ENCODE assay signal across 23 cellular contexts in the genomic region with DNA sequence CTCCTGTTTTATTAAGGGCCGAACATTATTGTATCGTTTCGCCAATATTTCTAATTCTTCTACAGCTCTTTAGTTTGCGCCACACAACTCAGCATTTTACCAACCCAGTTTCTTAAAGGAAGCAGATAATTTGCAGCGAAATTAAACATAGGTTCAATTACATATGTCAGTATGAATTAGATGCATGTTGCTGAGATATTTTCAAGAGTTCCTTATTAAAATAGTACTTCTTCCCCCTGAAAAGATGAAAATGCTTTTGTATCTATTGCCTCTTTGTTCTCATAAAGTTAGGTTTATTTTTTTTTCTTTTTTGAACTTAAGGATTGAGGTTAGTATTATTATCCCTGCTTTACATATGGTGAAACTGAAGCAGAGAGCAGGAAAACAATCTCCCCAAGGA.
DNase-seq lines count a peak whose midpoint lies in the region; ATAC-seq and TF ChIP-seq lines count a peak whose summit lies in the region.
"Had no signal": no experiment of that assay in that cellular context is flagged by ENCODE, and none has a peak within 500 bp of the region (broad histone marks: within the 10 kb centered on the region; RNA-seq: fewer than 3 reads in every experiment).

No MANE protein-coding gene starts in this region.

- CTCF ChIA-PET in Panc1 (lab: Charles Lee): no interaction called here

- peak overlapping the region; percentile 29; the same call in 1 of the 2 replicates for H3K27ac ChIP-seq in Panc1 (ENCODE audit: low read length)
- H3K27ac ChIP-seq: 22Rv1, BLaER1, C4-2B, GM23248 had no signal

- H3K4me3 ChIP-seq in Panc1 (ENCODE audit: low read depth in 2 of 2, low read length in 2 of 2): no peak overlapping the region
- H3K4me3 ChIP-seq: BLaER1, GM12878, GM23248 had no signal

- H3K4me1 ChIP-seq in Panc1 (ENCODE audit: control insufficient read depth, insufficient read depth, low read length): no peaks in the 10 kb centered on the region; the same call in 1 of the 2 replicates
- H3K4me1 ChIP-seq: Caco-2 had no signal

- H3K36me3 Mint-ChIP-seq in nephron (ENCODE audit: low read depth) (peaks cover 4% of the 10 kb centered on the region), osteocyte (ENCODE audit: unreplicated experiment) (no peaks in the 10 kb centered on the region), nephron progenitor cell (ENCODE audit: low read depth) (no peaks in the 10 kb centered on the region)
- H3K36me3 Mint-ChIP-seq in stimulated activated naive B cell treated with anti-CD40 and anti-IgM and Interleukin-4, amounts not matched to agents 10 μg/mL and 1 μg/mL and 100 μg/mL, for 72 hours: no peaks in the 10 kb centered on the region
- H3K36me3 Mint-ChIP-seq: CD8-positive, alpha-beta T cell had no signal

- in situ Hi-C loops in Panc1 (cut with HindIII; ENCODE audit: low pct_unique_long_range_greater_than_20kb, low sequenced_read_pairs): no loop called here

- POLR2A ChIA-PET in Panc1 (lab: Charles Lee): no interaction called here

- no peaks in the 10 kb centered on the region for H3K9me3 ChIP-seq in Panc1 (ENCODE audit: control insufficient read depth, insufficient read depth, low read depth, low read length)
- H3K9me3 ChIP-seq: BLaER1, Caco-2 had no signal

- H3K4me3 Mint-ChIP-seq in nephron (no peak overlapping the region), osteocyte (ENCODE audit: unreplicated experiment) (no peak overlapping the region), nephron progenitor cell (no peak overlapping the region)
- H3K4me3 Mint-ChIP-seq in stimulated activated naive B cell treated with anti-CD40 and anti-IgM and Interleukin-4, amounts not matched to agents 10 μg/mL and 1 μg/mL and 100 μg/mL, for 72 hours: no peak overlapping the region
- H3K4me3 Mint-ChIP-seq: B cell; CD4-positive, CD25-positive, alpha-beta regulatory T cell; CD8-positive, alpha-beta T cell had no signal

- H3K27ac Mint-ChIP-seq in nephron (peak overlapping the region; percentile 57 to 95 (median 60)), osteocyte (ENCODE audit: unreplicated experiment) (no peak overlapping the region), nephron progenitor cell (no peak overlapping the region)
- H3K27ac Mint-ChIP-seq in stimulated activated naive B cell treated with anti-CD40 and anti-IgM and Interleukin-4, amounts not matched to agents 10 μg/mL and 1 μg/mL and 100 μg/mL, for 72 hours: peak overlapping the region; percentile 6
- H3K27ac Mint-ChIP-seq: B cell; CD4-positive, CD25-positive, alpha-beta regulatory T cell; CD8-positive, alpha-beta T cell had no signal

- no peaks in the 10 kb centered on the region for H3K27me3 Mint-ChIP-seq in nephron (ENCODE audit: low read depth)
- no peaks in the 10 kb centered on the region for H3K27me3 Mint-ChIP-seq in stimulated activated naive B cell treated with anti-CD40 and anti-IgM and Interleukin-4, amounts not matched to agents 10 μg/mL and 1 μg/mL and 100 μg/mL, for 72 hours
- H3K27me3 Mint-ChIP-seq in osteocyte (ENCODE audit: unreplicated experiment): no peaks in the 10 kb centered on the region
- H3K27me3 Mint-ChIP-seq in nephron progenitor cell (ENCODE audit: low read depth, poor library complexity): peaks cover 4% of the 10 kb centered on the region
- H3K27me3 Mint-ChIP-seq: B cell; CD4-positive, CD25-positive, alpha-beta regulatory T cell had no signal

- intact Hi-C loops in Panc1 (cut with micrococcal nuclease; ENCODE audit: unreplicated experiment): no loop called here

- H3K36me3 ChIP-seq in Panc1 (ENCODE audit: control insufficient read depth, insufficient read depth, low read length): no peaks in the 10 kb centered on the region
- H3K36me3 ChIP-seq: BLaER1 had no signal

- peaks cover 34% of the 10 kb centered on the region for H3K4me1 Mint-ChIP-seq in nephron
- no peaks in the 10 kb centered on the region for H3K4me1 Mint-ChIP-seq in stimulated activated naive B cell treated with anti-CD40 and anti-IgM and Interleukin-4, amounts not matched to agents 10 μg/mL and 1 μg/mL and 100 μg/mL, for 72 hours
- peaks cover 4% of the 10 kb centered on the region for H3K4me1 Mint-ChIP-seq in osteocyte (ENCODE audit: unreplicated experiment)
- peaks cover 5% of the 10 kb centered on the region for H3K4me1 Mint-ChIP-seq in nephron progenitor cell
- H3K4me1 Mint-ChIP-seq: B cell had no signal

- ATAC-seq in Panc1 (no peak), SK-N-SH treated with all-trans-retinoic acid at 6 μM for 48 hours (peak; percentile 61)
- ATAC-seq in stimulated activated naive B cell treated with anti-CD40 and anti-IgM and Interleukin-4, amounts not matched to agents 10 μg/mL and 1 μg/mL and 100 μg/mL, for 72 hours (replicated peaks): no peak
- ATAC-seq: CD8-positive, alpha-beta T cell; GM12878 had no signal

- no peak for DNase-seq in Panc1 (ENCODE audit: low read depth, low spot score)
- no peak for DNase-seq in stimulated activated naive B cell treated with anti-CD40 and anti-IgM and Interleukin-4, amounts not matched to agents 10 μg/mL and 1 μg/mL and 100 μg/mL, for 72 hours
- DNase-seq in osteocyte (ENCODE audit: extremely low spot score, unreplicated experiment): no peak
- no peak for DNase-seq in SW 1271 (lab: John Stamatoyannopoulos, UW)
- DNase-seq in GM19238 (ENCODE audit: insufficient read length, low spot score): no peak
- DNase-seq in nephron progenitor cell: no peak
- DNase-seq: Caco-2; CD4-positive, CD25-positive, alpha-beta regulatory T cell; CD8-positive, alpha-beta T cell; DMS 273 treated with DMSO at 0.1 percent for 48 hours; DMS79; EL; GDM1; GM23248; H7; HCEC 1CT had no signal

- H3K9me3 Mint-ChIP-seq in nephron (peaks cover 19% of the 10 kb centered on the region), osteocyte (ENCODE audit: unreplicated experiment) (no peaks in the 10 kb centered on the region), nephron progenitor cell (peaks cover 4% of the 10 kb centered on the region)
- H3K9me3 Mint-ChIP-seq in stimulated activated naive B cell treated with anti-CD40 and anti-IgM and Interleukin-4, amounts not matched to agents 10 μg/mL and 1 μg/mL and 100 μg/mL, for 72 hours: peaks cover 0 to 2% of the 10 kb centered on the region in 2 donors
- H3K9me3 Mint-ChIP-seq: CD8-positive, alpha-beta T cell had no signal

- no peak for TF ChIP-seq CTCF in Panc1 (IDR thresholded peaks at IDR 0.05)
- no peak for TF ChIP-seq CTCF in nephron (IDR thresholded peaks at IDR 0.05; ENCODE audit: unreplicated experiment in 3 of 3)
- no peak for TF ChIP-seq CTCF in osteocyte (IDR thresholded peaks at IDR 0.05)
- TF ChIP-seq CTCF in nephron progenitor cell (IDR thresholded peaks at IDR 0.05): no peak

- no peaks in the 10 kb centered on the region for H3K27me3 ChIP-seq in Panc1 (ENCODE audit: control insufficient read depth, insufficient read depth, low read length)
- H3K27me3 ChIP-seq: BLaER1 had no signal

- BruUV-seq in Panc1 (replicated peaks; lab: Mats Ljungman, UMichigan): no TSS peak

TF ChIP-seq in SK-N-SH treated with all-trans-retinoic acid at 6 μM for 48 hours, 23 proteins besides CTCF, POLR2A, EP300 and RAD21:
- TF ChIP-seq ZC3H10 (CRISPR knock-in tag; IDR thresholded peaks at IDR 0.05): peak; percentile 47; the same call in 1 of the 2 replicates
- TF ChIP-seq TCF4 (CRISPR knock-in tag; IDR thresholded peaks at IDR 0.05; ENCODE audit: borderline replicate concordance): no peak
- TF ChIP-seq ARNTL (CRISPR knock-in tag; IDR thresholded peaks at IDR 0.05; ENCODE audit: borderline replicate concordance, low read depth): no peak
- no peak for TF ChIP-seq SNAI2 (CRISPR knock-in tag; IDR thresholded peaks at IDR 0.05)

Comparison
In these comparisons a context has a peak if more than half of its experiments do, and no peak if none do; other contexts are left out.
1. H3K27ac Mint-ChIP-seq: peak in nephron (3 of 3) and stimulated activated naive B cell treated with anti-CD40 and anti-IgM and Interleukin-4, amounts not matched to agents 10 μg/mL and 1 μg/mL and 100 μg/mL, for 72 hours (single experiment); none in osteocyte (single experiment) and nephron progenitor cell (single experiment).